In the genomic region with DNA sequence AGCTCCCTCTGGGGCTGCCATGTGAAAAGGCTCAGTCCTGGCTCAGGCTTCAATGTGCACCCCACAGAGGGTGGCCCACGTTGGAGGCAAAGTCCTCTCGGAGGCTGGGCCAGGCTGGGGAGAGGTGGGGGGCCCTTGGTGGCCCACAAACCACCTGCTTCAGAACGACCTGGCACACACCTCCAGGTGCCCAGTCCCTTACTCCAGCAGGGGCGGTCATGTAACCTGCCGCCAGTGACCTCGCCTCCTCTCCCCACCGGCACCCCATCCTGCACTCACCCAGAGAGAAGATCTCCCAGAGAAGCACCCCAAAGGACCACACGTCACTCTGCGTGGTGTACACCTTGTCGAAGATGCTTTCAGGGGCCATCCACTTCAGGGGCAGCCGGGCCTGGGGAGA, we compare ENCODE assay signal across 7 cellular contexts. TPM values are rescaled to one million over a fixed set of nuclear protein-coding genes. Genes with fewer than 3 reads are reported as not detected.
"Had no signal": no experiment of that assay in that cellular context is flagged by ENCODE, and none has a peak within 500 bp of the region (broad histone marks: within the 10 kb centered on the region; RNA-seq: fewer than 3 reads in every experiment).

No MANE protein-coding gene starts in this region.

- H3K9me3 Mint-ChIP-seq: GM23338, H9, IgD-negative memory B cell had no signal

- H3K4me3 Mint-ChIP-seq: GM23338, H9 had no signal

- H3K4me1 Mint-ChIP-seq: IgD-negative memory B cell had no signal

- H3K36me3 Mint-ChIP-seq: IgD-negative memory B cell had no signal

- H3K4me3 ChIP-seq: GM23338 had no signal

- DNase-seq: H9, HCEC 1CT had no signal

- H3K4me2 ChIP-seq: GM23338 had no signal

- H2AFZ ChIP-seq: GM23338 had no signal

- H3K27ac Mint-ChIP-seq: GM23338, IgD-negative memory B cell had no signal

- ATAC-seq: GM23338, HepG2 had no signal

RNA-seq across cellular contexts. Expression of a gene that starts 22.5 kb away (rescaled TPM):
- total RNA-seq: GM23338, H1, H9, HepG2, HT-29 had no signal
- polyA plus RNA-seq: GM23338, HepG2, IgD-negative memory B cell had no signal

RNA-seq across cellular contexts. Expression of a gene that starts 35.6 kb away (rescaled TPM):
- total RNA-seq: HepG2, HT-29 had no signal
- polyA plus RNA-seq: HepG2 had no signal
